13 cellular contexts compared by ENCODE assay signal in the genomic region with DNA sequence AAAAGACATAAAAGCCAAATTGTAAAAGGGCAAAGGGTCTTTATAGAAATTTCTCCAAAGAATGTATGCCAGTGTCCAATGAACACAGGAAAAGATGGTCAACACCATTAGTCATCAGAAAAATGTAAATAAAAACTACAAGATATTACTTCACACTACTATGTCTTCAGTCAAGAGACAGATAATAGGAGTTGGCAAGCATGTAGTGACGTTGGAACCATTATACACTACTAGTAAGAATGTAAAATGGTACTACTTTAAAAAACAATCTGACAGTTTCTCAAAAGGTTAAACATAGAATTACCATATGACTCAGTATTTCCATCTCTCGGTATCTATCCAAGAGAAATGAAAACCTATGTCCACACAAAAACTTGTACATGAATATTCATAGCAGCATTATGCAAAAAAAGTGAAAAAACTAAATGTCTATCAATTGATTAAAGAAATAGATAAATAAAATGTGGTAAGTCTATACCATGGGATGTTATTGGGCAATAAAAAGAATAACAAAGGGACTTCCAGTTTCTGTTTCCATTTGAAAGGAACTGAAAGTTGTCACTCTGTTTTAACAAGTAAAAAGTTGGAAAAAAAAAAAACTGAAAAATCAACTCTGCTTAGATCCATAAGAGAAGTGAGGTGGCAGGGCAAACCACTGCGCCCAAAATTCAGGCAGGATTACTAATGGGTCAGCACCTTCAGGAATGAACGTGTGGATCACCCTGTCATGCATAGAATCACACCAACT.
DNase-seq lines count a peak whose midpoint lies in the region; ATAC-seq and TF ChIP-seq lines count a peak whose summit lies in the region.
"Had no signal": no experiment of that assay in that cellular context is flagged by ENCODE, and none has a peak within 500 bp of the region (broad histone marks: within the 10 kb centered on the region; RNA-seq: fewer than 3 reads in every experiment).

No MANE protein-coding gene starts in this region.

- TF ChIP-seq CTCF in MM.1S (IDR thresholded peaks at IDR 0.05; ENCODE audit: low read length) (no peak), endodermal cell (conservative IDR thresholded peaks at IDR 0.05) (no peak)

- WGBS in endodermal cell (ENCODE audit: insufficient coverage in 1 of 2, insufficient read length in 1 of 2), 2 experiments, result 78% methylated on average over 3 of the region's 4 CpGs; no CpG with 5 or more reads in 1 of the 2 experiments
- 68% methylated on average over 3 of the region's 4 CpGs for WGBS in mesenchymal stem cell

- H2AFZ ChIP-seq in MM.1S (ENCODE audit: low read length) (peak overlapping the region; percentile 56; the same call in 1 of the 2 replicates), mesenchymal stem cell (ENCODE audit: low read depth, low read length) (no peak overlapping the region)

- H3K79me1 ChIP-seq in mesenchymal stem cell (replicated peaks; ENCODE audit: low read length, poor library complexity, severe bottlenecking), result no peaks in the 10 kb centered on the region

- no peak overlapping the region for H3K14ac ChIP-seq in mesenchymal stem cell (ENCODE audit: low read length in 2 of 2)

- H3K27ac ChIP-seq in MM.1S (ENCODE audit: low read length), result peak overlapping the region; percentile 3; the same call in 1 of the 2 replicates
- no peak overlapping the region for H3K27ac ChIP-seq in endodermal cell (ENCODE audit: low read depth, low read length)
- no peak overlapping the region for H3K27ac ChIP-seq in mesenchymal stem cell (ENCODE audit: low read length, poor library complexity, severe bottlenecking)

- no peaks in the 10 kb centered on the region for H3K27me3 Mint-ChIP-seq in endodermal cell (ENCODE audit: insufficient read depth)
- H3K27me3 Mint-ChIP-seq in activated naive CD8-positive, alpha-beta T cell treated with anti-CD3 and anti-CD28 coated beads for 36 hours, result peaks cover 3% of the 10 kb centered on the region
- H3K27me3 Mint-ChIP-seq: CD4-positive, alpha-beta T cell had no signal

- H3K4me2 ChIP-seq in MM.1S (ENCODE audit: low read depth, low read length), result peak overlapping the region; percentile 65
- no peak overlapping the region for H3K4me2 ChIP-seq in mesenchymal stem cell (ENCODE audit: low read length, poor library complexity, severe bottlenecking)

- no peak overlapping the region for H2BK15ac ChIP-seq in mesenchymal stem cell (ENCODE audit: low read depth, poor library complexity, severe bottlenecking)

- H3K4me3 ChIP-seq in MM.1S (ENCODE audit: low read length) (peak overlapping the region; percentile 24), endodermal cell (ENCODE audit: low read length) (peak overlapping the region; percentile 38), mesenchymal stem cell (ENCODE audit: insufficient read depth in 1 of 2, low read depth in 1 of 2, low read length in 2 of 2) (no peak overlapping the region)
- H3K4me3 ChIP-seq: K562, lung had no signal

- no peak overlapping the region for H3K4me3 Mint-ChIP-seq in endodermal cell
- H3K4me3 Mint-ChIP-seq in activated naive CD8-positive, alpha-beta T cell treated with anti-CD3 and anti-CD28 coated beads for 36 hours, result no peak overlapping the region
- H3K4me3 Mint-ChIP-seq: CD4-positive, alpha-beta T cell had no signal

- H3K36me3 ChIP-seq in MM.1S (replicated peaks; ENCODE audit: insufficient read depth, low read length) (no peaks in the 10 kb centered on the region), endodermal cell (ENCODE audit: control insufficient read depth, insufficient read depth, low read length) (no peaks in the 10 kb centered on the region), mesenchymal stem cell (ENCODE audit: control insufficient read depth in 1 of 2, insufficient read depth in 2 of 2, low read depth in 1 of 2, low read length in 2 of 2) (no peaks in the 10 kb centered on the region)

- DNase-seq in MM.1S, result peak; percentile 51
- no peak for DNase-seq in endodermal cell
- DNase-seq in activated naive CD8-positive, alpha-beta T cell treated with anti-CD3 and anti-CD28 coated beads for 36 hours, result no peak
- no peak for DNase-seq in NCI-H1417 treated with DMSO at 0.1 percent for 48 hours (lab: John Stamatoyannopoulos, UW)
- DNase-seq in mesenchymal stem cell, result no peak
- DNase-seq: activated T-cell treated with anti-CD3 and anti-CD28 coated beads, Interleukin-2, amount 50 U/mL, for 48 hours; CD4-positive, alpha-beta T cell had no signal

- H3K36me3 Mint-ChIP-seq in endodermal cell (ENCODE audit: low read depth), result peaks cover 18% of the 10 kb centered on the region
- H3K36me3 Mint-ChIP-seq in activated naive CD8-positive, alpha-beta T cell treated with anti-CD3 and anti-CD28 coated beads for 36 hours, result no peaks in the 10 kb centered on the region

- peaks cover 14% of the 10 kb centered on the region for H3K4me1 Mint-ChIP-seq in endodermal cell
- H3K4me1 Mint-ChIP-seq in activated naive CD8-positive, alpha-beta T cell treated with anti-CD3 and anti-CD28 coated beads for 36 hours, result peaks cover 2% of the 10 kb centered on the region

- no peak overlapping the region for H3K4ac ChIP-seq in mesenchymal stem cell (ENCODE audit: low read depth in 1 of 2, low read length in 2 of 2)

- H4K8ac ChIP-seq in mesenchymal stem cell (ENCODE audit: low read length), result no peak overlapping the region

- H2BK12ac ChIP-seq in mesenchymal stem cell (ENCODE audit: low read length in 2 of 2), result no peak overlapping the region

- H3K9me3 Mint-ChIP-seq in endodermal cell, result peaks cover 35% of the 10 kb centered on the region
- H3K9me3 Mint-ChIP-seq in activated naive CD8-positive, alpha-beta T cell treated with anti-CD3 and anti-CD28 coated beads for 36 hours, result peaks cover 11% of the 10 kb centered on the region

- peaks cover 11% of the 10 kb centered on the region; the same call in 1 of the 2 replicates for H3K4me1 ChIP-seq in MM.1S (ENCODE audit: low read length)
- no peaks in the 10 kb centered on the region for H3K4me1 ChIP-seq in endodermal cell (ENCODE audit: control insufficient read depth, insufficient read depth, low read length)
- no peaks in the 10 kb centered on the region for H3K4me1 ChIP-seq in mesenchymal stem cell (ENCODE audit: control insufficient read depth, insufficient read depth, low read depth, low read length)

- H4K91ac ChIP-seq in mesenchymal stem cell (ENCODE audit: low read length), result no peak overlapping the region

- H3K79me2 ChIP-seq in MM.1S (ENCODE audit: low read length), result no peaks in the 10 kb centered on the region

- H4K20me1 ChIP-seq in MM.1S (ENCODE audit: insufficient read depth, low read length), result no peaks in the 10 kb centered on the region

- H3K9me2 ChIP-seq in MM.1S (replicated peaks; ENCODE audit: insufficient read depth, low read length), result no peaks in the 10 kb centered on the region

- no peak overlapping the region for H3K18ac ChIP-seq in mesenchymal stem cell (ENCODE audit: low read depth in 1 of 2, low read length in 2 of 2)

- ATAC-seq in GM18517 (IDR thresholded peaks at IDR 0.05; ENCODE audit: unreplicated experiment), result peak; percentile 79
- ATAC-seq in HG02623 (IDR thresholded peaks at IDR 0.05; ENCODE audit: unreplicated experiment), result peak; percentile 43
- ATAC-seq in HG02981 (IDR thresholded peaks at IDR 0.05; ENCODE audit: unreplicated experiment), result no peak
- ATAC-seq: K562, Right ventricle myocardium inferior had no signal

- H2BK5ac ChIP-seq in mesenchymal stem cell (ENCODE audit: low read depth, low read length, poor library complexity, severe bottlenecking), result no peak overlapping the region

- H3K9ac ChIP-seq in MM.1S (ENCODE audit: low read length) (no peak overlapping the region), endodermal cell (ENCODE audit: extremely low read depth, low read length, poor library complexity, severe bottlenecking) (no peak overlapping the region), mesenchymal stem cell (ENCODE audit: low read length) (no peak overlapping the region)

- H3F3A ChIP-seq in MM.1S (ENCODE audit: insufficient read depth, low read length), result no peaks in the 10 kb centered on the region

- no peak overlapping the region for H3K23ac ChIP-seq in mesenchymal stem cell (ENCODE audit: low read length in 2 of 2)

- H3K27me3 ChIP-seq in MM.1S (replicated peaks; ENCODE audit: insufficient read depth, low read length) (no peaks in the 10 kb centered on the region), endodermal cell (ENCODE audit: control insufficient read depth, insufficient read depth, low read length, poor library complexity, severe bottlenecking) (no peaks in the 10 kb centered on the region), mesenchymal stem cell (ENCODE audit: control insufficient read depth in 1 of 2, insufficient read depth in 1 of 2, low read length in 2 of 2) (no peaks in the 10 kb centered on the region)

- H3K9me3 ChIP-seq in MM.1S (replicated peaks; ENCODE audit: insufficient read depth, low read length) (no peaks in the 10 kb centered on the region), endodermal cell (ENCODE audit: control insufficient read depth, low read length) (peaks cover 33% of the 10 kb centered on the region), mesenchymal stem cell (ENCODE audit: control insufficient read depth, low read length) (no peaks in the 10 kb centered on the region)

- H2BK120ac ChIP-seq in mesenchymal stem cell (ENCODE audit: low read depth, low read length), result no peak overlapping the region

- no peak overlapping the region for H3K27ac Mint-ChIP-seq in endodermal cell
- H3K27ac Mint-ChIP-seq in activated naive CD8-positive, alpha-beta T cell treated with anti-CD3 and anti-CD28 coated beads for 36 hours, result no peak overlapping the region
- H3K27ac Mint-ChIP-seq: CD4-positive, alpha-beta T cell had no signal

- no peak overlapping the region for H2AK5ac ChIP-seq in mesenchymal stem cell (ENCODE audit: low read length, severe bottlenecking)

Comparison
In these comparisons a context has a peak if more than half of its experiments do, and no peak if none do; other contexts are left out.
1. H3K4me3 ChIP-seq: peak in MM.1S (single experiment) and endodermal cell (single experiment); none in mesenchymal stem cell (0 of 2).